In genomic region chr10:47024399-47025252, GRCh38 we compare ENCODE assay signal across 8 cellular contexts.
DNase-seq lines count a peak whose midpoint lies in the region; ATAC-seq, FAIRE-seq and TF ChIP-seq lines count a peak whose summit lies in the region.

No MANE protein-coding gene starts in this region.

- peak; percentile 63 for TF ChIP-seq CTCF in parathyroid adenoma (IDR thresholded peaks at IDR 0.05)
- TF ChIP-seq CTCF in upper lobe of left lung (IDR thresholded peaks at IDR 0.05), result peak; percentile 47 to 79 (median 64)

- H3K9me3 ChIP-seq in parathyroid adenoma (ENCODE audit: control insufficient read depth, low read length), result no peaks in the 10 kb centered on the region
- no peaks in the 10 kb centered on the region for H3K9me3 ChIP-seq in upper lobe of left lung

- no peaks in the 10 kb centered on the region for H3K79me2 ChIP-seq in parathyroid adenoma

- H3K9ac ChIP-seq in parathyroid adenoma, result no peak overlapping the region

- no peak for FAIRE-seq in frontal cortex (lab: Jason Lieb, UNC)

- H3K4me1 ChIP-seq in parathyroid adenoma (no peaks in the 10 kb centered on the region), upper lobe of left lung (no peaks in the 10 kb centered on the region)

- DNase-seq in NCI-H146 (lab: John Stamatoyannopoulos, UW), result peak; percentile 32
- no peak for DNase-seq in NCI-H146 treated with DMSO at 0.1 percent for 48 hours (lab: John Stamatoyannopoulos, UW; ENCODE audit: unreplicated experiment)
- DNase-seq in RKO (ENCODE audit: low spot score), result peak; percentile 60
- peak; percentile 54 for DNase-seq in activated effector memory CD4-positive, alpha-beta T cell treated with Interleukin-2 at 50 U/mL for 16 hours
- DNase-seq in frontal cortex (ENCODE audit: low spot score in 2 of 2), result peak; percentile 44 to 82
- DNase-seq in upper lobe of left lung, result peak in 1 of 2 donors; percentile 52

- no peak for TF ChIP-seq EP300 in upper lobe of left lung (IDR thresholded peaks at IDR 0.05)

- H3K27me3 ChIP-seq in parathyroid adenoma (ENCODE audit: control insufficient read depth, insufficient read depth, low read length), result no peaks in the 10 kb centered on the region
- no peaks in the 10 kb centered on the region for H3K27me3 ChIP-seq in upper lobe of left lung

- H3K4me3 ChIP-seq in parathyroid adenoma (ENCODE audit: low read depth, low read length) (no peak overlapping the region), upper lobe of left lung (no peak overlapping the region)

- no peaks in the 10 kb centered on the region for H3K36me3 ChIP-seq in parathyroid adenoma (ENCODE audit: control insufficient read depth, insufficient read depth, low read length)
- no peaks in the 10 kb centered on the region for H3K36me3 ChIP-seq in upper lobe of left lung

- H3K27ac ChIP-seq in parathyroid adenoma (no peak overlapping the region), upper lobe of left lung (no peak overlapping the region)

- no peak for TF ChIP-seq POLR2A in upper lobe of left lung (IDR thresholded peaks at IDR 0.05)

- WGBS in upper lobe of left lung, 2 donors, result 27 to 47% methylated on average over 6 to 9 of the region's 9 CpGs

- peak; percentile 58 for ATAC-seq in HG03139 (IDR thresholded peaks at IDR 0.05; ENCODE audit: unreplicated experiment)
- peak in 1 of 2 donors; percentile 51 for ATAC-seq in upper lobe of left lung (ENCODE audit: low FRiP score in 2 of 2)

- no peak overlapping the region for H2AFZ ChIP-seq in parathyroid adenoma

- no peak overlapping the region for H3K4me2 ChIP-seq in parathyroid adenoma (ENCODE audit: low read length)
